Comparison of ENCODE assay signal across 10 cellular contexts in genomic region chr16:74868501-74868900, GRCh38.
DNase-seq lines count a peak whose midpoint lies in the region; ATAC-seq, FAIRE-seq and TF ChIP-seq lines count a peak whose summit lies in the region.
"Had no signal": no experiment of that assay in that cellular context is flagged by ENCODE, and none has a peak within 500 bp of the region (broad histone marks: within the 10 kb centered on the region; RNA-seq: fewer than 3 reads in every experiment).

No MANE protein-coding gene starts in this region.

- peaks cover 5% of the 10 kb centered on the region; the same call in 1 of the 2 replicates for H3K4me1 ChIP-seq in H9 (ENCODE audit: insufficient read depth, low read length)
- peaks cover 11% of the 10 kb centered on the region for H3K4me1 ChIP-seq in astrocyte (ENCODE audit: insufficient read depth, low read length)

- no peak overlapping the region for H4K91ac ChIP-seq in H9 (ENCODE audit: insufficient read length, low read depth, low read length)

- no peak overlapping the region for H4K8ac ChIP-seq in H9 (replicated peaks; ENCODE audit: insufficient read length, low read depth, low read length)

- DNase-seq in AG08396 (ENCODE audit: low spot score) (peak; percentile 18), H9 (no peak), astrocyte (ENCODE audit: low read depth) (peak; percentile 24), islet precursor cell (peak; percentile 60), amygdala (lab: John Stamatoyannopoulos, UW) (no peak), NCI-H446 (lab: John Stamatoyannopoulos, UW) (no peak)
- DNase-seq: SK-N-SH had no signal

- no peak overlapping the region for H3K14ac ChIP-seq in H9 (ENCODE audit: insufficient read depth, low read length)

- no peaks in the 10 kb centered on the region for H3K9me3 ChIP-seq in H9 (ENCODE audit: control insufficient read depth, low read depth, low read length)
- no peaks in the 10 kb centered on the region for H3K9me3 ChIP-seq in astrocyte (ENCODE audit: insufficient read depth, low read depth, low read length)
- H3K9me3 ChIP-seq: SK-N-SH had no signal

- H2BK20ac ChIP-seq in H9 (ENCODE audit: low read depth, low read length, poor library complexity, severe bottlenecking), result no peak overlapping the region

- FAIRE-seq in astrocyte (lab: Jason Lieb, UNC), result no peak
- FAIRE-seq: G401.6 had no signal

- H2AK5ac ChIP-seq in H9 (ENCODE audit: insufficient read length, low read length), result no peak overlapping the region

- peak overlapping the region; percentile 25 for H3K18ac ChIP-seq in H9 (ENCODE audit: insufficient read length, low read depth, low read length)

- no peaks in the 10 kb centered on the region for H3K36me3 ChIP-seq in astrocyte (ENCODE audit: insufficient read depth, low read length)

- no peak overlapping the region for H2AFZ ChIP-seq in H9 (ENCODE audit: low read length)
- no peak overlapping the region for H2AFZ ChIP-seq in astrocyte (ENCODE audit: low read depth, low read length)

- H3K9me3 Mint-ChIP-seq in H9 (no peaks in the 10 kb centered on the region), astrocyte (ENCODE audit: unreplicated experiment) (no peaks in the 10 kb centered on the region)

- H3T11ph ChIP-seq in H9 (ENCODE audit: low read length), result no peak overlapping the region

- no peak overlapping the region for H2BK120ac ChIP-seq in H9 (ENCODE audit: low read depth, low read length, poor library complexity, severe bottlenecking)

- peaks cover 66 to 71% of the 10 kb centered on the region in 2 experiments for H3K4me1 Mint-ChIP-seq in H9
- H3K4me1 Mint-ChIP-seq in astrocyte (ENCODE audit: low read depth, unreplicated experiment), result peaks cover 6% of the 10 kb centered on the region

- H3K4me2 ChIP-seq in H9 (ENCODE audit: insufficient read depth, insufficient read length, low read length) (no peak overlapping the region), astrocyte (ENCODE audit: low read length) (peak overlapping the region; percentile 25)
- H3K4me2 ChIP-seq: SK-N-SH had no signal

- H3K4ac ChIP-seq in H9 (ENCODE audit: low read depth, low read length), result no peak overlapping the region

- H2BK15ac ChIP-seq in H9 (ENCODE audit: low read depth, low read length), result no peak overlapping the region

- H3K79me1 ChIP-seq in H9 (ENCODE audit: insufficient read depth, low read depth, low read length, poor library complexity, severe bottlenecking), result no peaks in the 10 kb centered on the region

- H3K23ac ChIP-seq in H9 (ENCODE audit: insufficient read length, low read depth, low read length), result no peak overlapping the region

- no peaks in the 10 kb centered on the region for H3K27me3 ChIP-seq in H9 (ENCODE audit: insufficient read depth, low read length)
- H3K27me3 ChIP-seq in astrocyte (ENCODE audit: insufficient read depth, low read length), result no peaks in the 10 kb centered on the region

- ATAC-seq in GM19467 (IDR thresholded peaks at IDR 0.05; ENCODE audit: unreplicated experiment) (no peak), HG03432 (IDR thresholded peaks at IDR 0.05; ENCODE audit: unreplicated experiment) (no peak)

- WGBS in H9 (ENCODE audit: extremely low coverage, insufficient read length, low lambda C conversion rate), result no CpG with 5 or more reads among the region's 6 CpGs

- TF ChIP-seq CTCF in H9 (conservative IDR thresholded peaks at IDR 0.05), result no peak
- no peak for TF ChIP-seq CTCF in astrocyte (IDR thresholded peaks at IDR 0.05; ENCODE audit: insufficient read depth, low read depth, low read length)

- no peak overlapping the region for H4K5ac ChIP-seq in H9 (ENCODE audit: insufficient read length, low read depth, low read length)

- no peaks in the 10 kb centered on the region for H3K79me2 ChIP-seq in H9 (ENCODE audit: insufficient read depth, low read length)
- no peaks in the 10 kb centered on the region for H3K79me2 ChIP-seq in astrocyte (ENCODE audit: insufficient read depth, low read length)

- H3K27ac ChIP-seq in H9 (ENCODE audit: insufficient read length, low read depth, low read length) (no peak overlapping the region), astrocyte (ENCODE audit: low read depth, low read length) (no peak overlapping the region)

- H4K20me1 ChIP-seq in H9 (ENCODE audit: control insufficient read depth, insufficient read depth, insufficient read length) (no peaks in the 10 kb centered on the region), astrocyte (ENCODE audit: insufficient read depth, low read length) (no peaks in the 10 kb centered on the region)

- no peak overlapping the region for H3K56ac ChIP-seq in H9 (ENCODE audit: insufficient read length, low read depth, low read length)

- H3K36me3 Mint-ChIP-seq in H9 (ENCODE audit: insufficient read depth in 1 of 3, low read depth in 3 of 3) (peaks cover 4 to 11% (median 5%) of the 10 kb centered on the region in 3 experiments; a peak in 5 of 7 replicates), astrocyte (ENCODE audit: low read depth, unreplicated experiment) (peaks cover 3% of the 10 kb centered on the region)

- H3K27me3 Mint-ChIP-seq in H9 (ENCODE audit: low read depth) (no peaks in the 10 kb centered on the region), astrocyte (ENCODE audit: low read depth, unreplicated experiment) (no peaks in the 10 kb centered on the region)

- peak overlapping the region in 1 of 2 experiments; percentile 69; a peak in 3 of 5 replicates for H3K4me3 Mint-ChIP-seq in H9
- H3K4me3 Mint-ChIP-seq in astrocyte (ENCODE audit: unreplicated experiment), result peak overlapping the region; percentile 20

- H3K4me3 ChIP-seq in astrocyte (ENCODE audit: insufficient read depth, low read depth, low read length), result no peak overlapping the region

- no peak overlapping the region for H2BK5ac ChIP-seq in H9 (ENCODE audit: insufficient read length, low read length)

- H3K23me2 ChIP-seq in H9 (ENCODE audit: insufficient read length, low read depth, low read length, poor library complexity, severe bottlenecking), result no peaks in the 10 kb centered on the region

- no peak overlapping the region for H2BK12ac ChIP-seq in H9 (ENCODE audit: insufficient read length, low read depth, low read length)

- H3K9ac ChIP-seq in H9 (ENCODE audit: extremely low read depth, insufficient read length, low read length) (no peak overlapping the region), astrocyte (ENCODE audit: low read length) (no peak overlapping the region)
- H3K9ac ChIP-seq: SK-N-SH had no signal

- peak overlapping the region; percentile 3 to 90 (median 76); a peak in 6 of 7 replicates for H3K27ac Mint-ChIP-seq in H9
- H3K27ac Mint-ChIP-seq in astrocyte (ENCODE audit: unreplicated experiment), result peak overlapping the region; percentile 58

Comparison
In these comparisons a context has a peak if more than half of its experiments do, and no peak if none do; other contexts are left out.
1. DNase-seq: peak in AG08396 (single experiment), astrocyte (single experiment) and islet precursor cell (single experiment); none in H9 (single experiment), amygdala (0 of 56) and NCI-H446 (0 of 2).